Comparison of ENCODE assay signal across 20 cellular contexts in genomic region chr2:231398585-231398984, GRCh38. TPM values are rescaled to one million over a fixed set of nuclear protein-coding genes. Genes with fewer than 3 reads are reported as not detected.
A peak's percentile ranks its signal among the peaks of the same experiment; 100 is the strongest.
DNase-seq lines count a peak whose midpoint lies in the region; ATAC-seq, FAIRE-seq and TF ChIP-seq lines count a peak whose summit lies in the region.
"Had no signal": no experiment of that assay in that cellular context is flagged by ENCODE, and none has a peak within 500 bp of the region (broad histone marks: within the 10 kb centered on the region; RNA-seq: fewer than 3 reads in every experiment).

No MANE protein-coding gene starts in this region.

- peaks cover 9% of the 10 kb centered on the region for H3K79me2 ChIP-seq in PC-9 (ENCODE audit: low read depth)

- in situ Hi-C loops in brain microvascular endothelial cell (cut with HindIII; ENCODE audit: low pct_ligation_motif_present, low sequenced_read_pairs), result no loop called here

- H3K27me3 ChIP-seq in PC-9 (ENCODE audit: insufficient read depth, low read depth) (no peaks in the 10 kb centered on the region), pancreas (no peaks in the 10 kb centered on the region), brain microvascular endothelial cell (replicated peaks) (peaks cover 15% of the 10 kb centered on the region)

- H3K9me2 ChIP-seq in PC-9 (ENCODE audit: insufficient read depth), result no peaks in the 10 kb centered on the region
- H3K9me2 ChIP-seq: SK-N-SH had no signal

- POLR2A ChIA-PET in PC-9 (lab: Charles Lee; ENCODE audit: unreplicated experiment), result no interaction called here

- no peak overlapping the region for H3K4me2 ChIP-seq in PC-9
- H3K4me2 ChIP-seq: SK-N-SH had no signal

- no peak for ATAC-seq in pancreas

- H3K4me1 ChIP-seq in PC-9 (replicated peaks; ENCODE audit: insufficient read depth), result peaks cover 42% of the 10 kb centered on the region
- H3K4me1 ChIP-seq in pancreas, result peaks cover 19 to 49% (median 36%) of the 10 kb centered on the region in 3 donors

- no peak overlapping the region for H2AFZ ChIP-seq in PC-9

- H3K4me3 ChIP-seq in PC-9 (no peak overlapping the region), pancreas (peak overlapping the region in 1 of 4 donors; percentile 9), brain microvascular endothelial cell (ENCODE audit: low read depth, low read length) (no peak overlapping the region)

- FAIRE-seq in pancreas (lab: Jason Lieb, UNC), result no peak

- peak; percentile 3 for DNase-seq in AG20443 (ENCODE audit: low spot score)
- DNase-seq in PC-9, result no peak
- no peak for DNase-seq in immature natural killer cell
- peak in 1 of 6 donors; percentile 77 for DNase-seq in pancreas
- no peak for DNase-seq in NCI-H526 (lab: John Stamatoyannopoulos, UW)
- DNase-seq in DMS153 treated with DMSO at 0.1 percent for 48 hours (lab: John Stamatoyannopoulos, UW; ENCODE audit: unreplicated experiment), result no peak
- DNase-seq in brain microvascular endothelial cell, result no peak
- DNase-seq in NCI-H1694 treated with DMSO at 0.1 percent for 48 hours (lab: John Stamatoyannopoulos, UW), result no peak
- DNase-seq: 8988T; CD4-positive, alpha-beta memory T cell; DMS153; GF-D8; H9; KBM-7; NCI-H2029; NCI-H446 treated with DMSO at 0.1 percent for 48 hours; NCI-H748 treated with DMSO at 0.1 percent for 48 hours; NK-92 treated with Interleukin-12 subunit alpha and Interleukin-12 subunit beta, amount 100 ng/mL, for 24 hours; SHP77 treated with DMSO at 0.1 percent for 48 hours; SK-N-SH had no signal

- H3K27ac Mint-ChIP-seq in immature natural killer cell, result peak overlapping the region in 3 of 6 donors; percentile 55 to 84 (median 68)
- H3K27ac Mint-ChIP-seq: CD4-positive, alpha-beta memory T cell; H9 had no signal

- H3F3A ChIP-seq in PC-9 (ENCODE audit: insufficient read depth, low read depth), result peaks cover 10% of the 10 kb centered on the region

- peaks cover 0 to 3% (median 3%) of the 10 kb centered on the region in 3 donors for H3K36me3 Mint-ChIP-seq in immature natural killer cell
- H3K36me3 Mint-ChIP-seq: CD4-positive, alpha-beta memory T cell had no signal

- CTCF ChIA-PET in PC-9 (lab: Charles Lee), result no interaction called here

- intact Hi-C loops in PC-9 (cut with micrococcal nuclease; ENCODE audit: unreplicated experiment) (loop anchor here (5.0 kb wide), 1 partner anchor 51 kb away; no protein-coding TSS in a partner anchor), pancreas (cut with DNase I) (no loop called here)

- H4K20me1 ChIP-seq in PC-9 (ENCODE audit: insufficient read depth), result no peaks in the 10 kb centered on the region

- no peak for TF ChIP-seq CTCF in PC-9 (conservative IDR thresholded peaks at IDR 0.05)
- no peak for TF ChIP-seq CTCF in pancreas (IDR thresholded peaks at IDR 0.05)
- no peak for TF ChIP-seq CTCF in brain microvascular endothelial cell (IDR thresholded peaks at IDR 0.05; ENCODE audit: low read depth, low read length, missing control alignments)

- peaks cover 12 to 24% (median 14%) of the 10 kb centered on the region in 3 donors for H3K27me3 Mint-ChIP-seq in immature natural killer cell (ENCODE audit: low read depth in 3 of 3)

- H3K4me1 Mint-ChIP-seq in immature natural killer cell, result peaks cover 39 to 52% of the 10 kb centered on the region in 2 donors

- 73 to 85% methylated on average over 27 of the region's 27 CpGs for WGBS in pancreas, 2 donors

- H3K27ac ChIP-seq in PC-9 (0 out of 2 replicates have a peak overlapping the region, but pooled peaks have one; percentile 76), pancreas (peak overlapping the region; percentile 63 to 90 (median 70)), brain microvascular endothelial cell (no peak overlapping the region)

- no peaks in the 10 kb centered on the region for H3K9me3 Mint-ChIP-seq in immature natural killer cell
- H3K9me3 Mint-ChIP-seq: H9 had no signal

- no peaks in the 10 kb centered on the region for H3K9me3 ChIP-seq in PC-9 (ENCODE audit: insufficient read depth, low read depth)
- H3K9me3 ChIP-seq in pancreas, result no peaks in the 10 kb centered on the region
- H3K9me3 ChIP-seq: SK-N-SH had no signal

- BruUV-seq in PC-9 (replicated peaks; lab: Mats Ljungman, UMichigan), result no TSS peak

- no peaks in the 10 kb centered on the region for H3K36me3 ChIP-seq in PC-9 (ENCODE audit: low read depth)
- peaks cover 0 to 15% (median 0%) of the 10 kb centered on the region in 3 donors for H3K36me3 ChIP-seq in pancreas
- no peaks in the 10 kb centered on the region for H3K36me3 ChIP-seq in brain microvascular endothelial cell (replicated peaks)

- peak overlapping the region in 3 of 5 donors; percentile 33 to 53 (median 36) for H3K4me3 Mint-ChIP-seq in immature natural killer cell
- H3K4me3 Mint-ChIP-seq: H9 had no signal

RNA-seq across cellular contexts. Expression of gene B3GNT7, which starts 3.1 kb away (rescaled TPM):
- total RNA-seq in PC-9 (2021), result 14.0 and 25.8 TPM in 2 replicates
- polyA plus RNA-seq in immature natural killer cell, result 1 to 10 TPM; 5.8 to 8.9 (median 7.8) TPM
- total RNA-seq in pancreas, result 10 to 100 TPM in 5 of 6 donors, 1 to 10 TPM in 1; 9.9 to 34.5 (median 15.2) TPM
- 1 to 10 TPM; 5.6 to 8.4 TPM for polyA plus RNA-seq in pancreas
- total RNA-seq: CD4-positive, alpha-beta memory T cell had no signal
- polyA plus RNA-seq: CD4-positive, alpha-beta memory T cell had no signal
